Comparison of ENCODE assay signal across 15 cellular contexts in genomic region chr1:200889571-200889970, GRCh38. TPM values are rescaled to one million over a fixed set of nuclear protein-coding genes. Genes with fewer than 3 reads are reported as not detected.
DNase-seq lines count a peak whose midpoint lies in the region; ATAC-seq and TF ChIP-seq lines count a peak whose summit lies in the region.
"Had no signal": no experiment of that assay in that cellular context is flagged by ENCODE, and none has a peak within 500 bp of the region (broad histone marks: within the 10 kb centered on the region; RNA-seq: fewer than 3 reads in every experiment).

No MANE protein-coding gene starts in this region.

- no peaks in the 10 kb centered on the region for H3K27me3 ChIP-seq in KMS-11 (ENCODE audit: insufficient read depth, low read depth)

- no peak overlapping the region for H3K27ac Mint-ChIP-seq in activated T-helper 2 cell treated with anti-CD3 and anti-CD28 coated beads, Interferon-gamma antibody, Interleukin-2, Interleukin-4, amounts not matched to agents 10 μg/mL and 5 μg/mL and 100 μg/mL, durations not matched to agents 14 hours and 24 hours and 36 hours

- no peak for TF ChIP-seq CTCF in KMS-11 (conservative IDR thresholded peaks at IDR 0.05; ENCODE audit: low read depth, low read length)

- ATAC-seq in activated T-cell treated with anti-CD3 and anti-CD28 coated beads, Interleukin-2, amount 50 U/mL, for 4 hours = peak; percentile 80 to 82
- ATAC-seq in GM21390 (IDR thresholded peaks at IDR 0.05; ENCODE audit: unreplicated experiment) = no peak
- ATAC-seq: left ventricle myocardium superior had no signal

- H2AFZ ChIP-seq in KMS-11 (ENCODE audit: low read depth) = no peak overlapping the region

- H3K9me3 Mint-ChIP-seq in activated T-cell treated with anti-CD3 and anti-CD28 coated beads, Interleukin-2, amount 50 U/mL, for 4 hours = no peaks in the 10 kb centered on the region
- H3K9me3 Mint-ChIP-seq in activated T-helper 2 cell treated with anti-CD3 and anti-CD28 coated beads, Interferon-gamma antibody, Interleukin-2, Interleukin-4, amounts not matched to agents 10 μg/mL and 5 μg/mL and 100 μg/mL, durations not matched to agents 14 hours and 24 hours and 36 hours = no peaks in the 10 kb centered on the region

- peaks cover 96% of the 10 kb centered on the region for H3K4me1 ChIP-seq in KMS-11 (ENCODE audit: low read depth, poor library complexity, severe bottlenecking)

- peaks cover 55% of the 10 kb centered on the region for H3K4me1 Mint-ChIP-seq in activated T-cell treated with anti-CD3 and anti-CD28 coated beads, Interleukin-2, amount 50 U/mL, for 4 hours (ENCODE audit: low read depth)
- H3K4me1 Mint-ChIP-seq in activated T-helper 2 cell treated with anti-CD3 and anti-CD28 coated beads, Interferon-gamma antibody, Interleukin-2, Interleukin-4, amounts not matched to agents 10 μg/mL and 5 μg/mL and 100 μg/mL, durations not matched to agents 14 hours and 24 hours and 36 hours (ENCODE audit: low read depth) = peaks cover 36% of the 10 kb centered on the region

- H3K4me3 ChIP-seq in KMS-11 (IDR thresholded peaks at IDR 0.05; ENCODE audit: insufficient read depth, low read depth, low read length) = no peak overlapping the region

- peaks cover 23% of the 10 kb centered on the region for H3K27me3 Mint-ChIP-seq in activated T-cell treated with anti-CD3 and anti-CD28 coated beads, Interleukin-2, amount 50 U/mL, for 4 hours (ENCODE audit: low read depth)
- peaks cover 57% of the 10 kb centered on the region for H3K27me3 Mint-ChIP-seq in activated T-helper 2 cell treated with anti-CD3 and anti-CD28 coated beads, Interferon-gamma antibody, Interleukin-2, Interleukin-4, amounts not matched to agents 10 μg/mL and 5 μg/mL and 100 μg/mL, durations not matched to agents 14 hours and 24 hours and 36 hours (ENCODE audit: low read depth)

- H3K27ac ChIP-seq in KMS-11 = no peak overlapping the region
- H3K27ac ChIP-seq: epithelial cell of prostate had no signal

- no peaks in the 10 kb centered on the region for H4K20me1 ChIP-seq in KMS-11 (ENCODE audit: insufficient read depth)

- intact Hi-C loops in activated T-helper 2 cell treated with anti-CD3 and anti-CD28 coated beads, Interferon-gamma antibody, Interleukin-2, Interleukin-4, amounts not matched to agents 10 μg/mL and 5 μg/mL and 100 μg/mL, durations not matched to agents 14 hours and 24 hours and 36 hours (cut with micrococcal nuclease) = loop anchor here (1.0 to 5.0 kb wide), 3 partner anchors 16 to 138 kb away; no protein-coding TSS in a partner anchor

- peaks cover 26% of the 10 kb centered on the region for H3K79me2 ChIP-seq in KMS-11 (ENCODE audit: insufficient read depth, low read depth)

- H3K9ac ChIP-seq in KMS-11 = no peak overlapping the region

- H3K36me3 ChIP-seq in KMS-11 (ENCODE audit: insufficient read depth) = no peaks in the 10 kb centered on the region

- peak overlapping the region; percentile 42 for H3K4me3 Mint-ChIP-seq in activated T-cell treated with anti-CD3 and anti-CD28 coated beads, Interleukin-2, amount 50 U/mL, for 4 hours
- H3K4me3 Mint-ChIP-seq in activated T-helper 2 cell treated with anti-CD3 and anti-CD28 coated beads, Interferon-gamma antibody, Interleukin-2, Interleukin-4, amounts not matched to agents 10 μg/mL and 5 μg/mL and 100 μg/mL, durations not matched to agents 14 hours and 24 hours and 36 hours (ENCODE audit: low read depth) = peak overlapping the region; percentile 24

- no peaks in the 10 kb centered on the region for H3K36me3 Mint-ChIP-seq in activated T-cell treated with anti-CD3 and anti-CD28 coated beads, Interleukin-2, amount 50 U/mL, for 4 hours (ENCODE audit: insufficient read depth)
- no peaks in the 10 kb centered on the region for H3K36me3 Mint-ChIP-seq in activated T-helper 2 cell treated with anti-CD3 and anti-CD28 coated beads, Interferon-gamma antibody, Interleukin-2, Interleukin-4, amounts not matched to agents 10 μg/mL and 5 μg/mL and 100 μg/mL, durations not matched to agents 14 hours and 24 hours and 36 hours (ENCODE audit: low read depth)

- peak overlapping the region; percentile 98; the same call in 1 of the 2 replicates for H3K4me2 ChIP-seq in KMS-11

- DNase-seq in activated T-cell treated with anti-CD3 and anti-CD28 coated beads, Interleukin-2, amount 50 U/mL, for 4 hours = no peak
- no peak for DNase-seq in activated T-cell treated with anti-CD3 and anti-CD28 coated beads for 4 hours
- DNase-seq in activated T-helper 2 cell treated with anti-CD3 and anti-CD28 coated beads, Interferon-gamma antibody, Interleukin-2, Interleukin-4, amounts not matched to agents 10 μg/mL and 5 μg/mL and 100 μg/mL, durations not matched to agents 14 hours and 24 hours and 36 hours (ENCODE audit: low spot score) = no peak
- DNase-seq in stimulated activated CD8-positive, alpha-beta memory T cell treated with anti-CD3 and anti-CD28 coated beads, Interleukin-15, amount 100 ng/mL, for 48 hours (ENCODE audit: low read depth in 2 of 2) = peak; percentile 19 to 21
- DNase-seq in islet precursor cell = no peak
- DNase-seq in pons (ENCODE audit: low spot score) = no peak
- DNase-seq: central memory CD4-positive, alpha-beta T cell; left ventricle myocardium superior; NCI-H1436 treated with DMSO at 0.1 percent for 48 hours; NCI-H526; nucleus accumbens; small intestine had no signal

RNA-seq across cellular contexts. Expression of gene INAVA, which starts 5.1 kb away (rescaled TPM):
- total RNA-seq in activated T-cell treated with anti-CD3 and anti-CD28 coated beads, Interleukin-2, amount 50 U/mL, for 4 hours = under 1 TPM; 0.13 to 0.29 (median 0.22) TPM
- not detected in 2 replicates for total RNA-seq in activated T-helper 2 cell treated with anti-CD3 and anti-CD28 coated beads, Interferon-gamma antibody, Interleukin-2, Interleukin-4, amounts not matched to agents 10 μg/mL and 5 μg/mL and 100 μg/mL, durations not matched to agents 14 hours and 24 hours and 36 hours

RNA-seq across cellular contexts. Expression of gene GPR25, which starts 16.8 kb away (rescaled TPM):
- total RNA-seq in activated T-cell treated with anti-CD3 and anti-CD28 coated beads, Interleukin-2, amount 50 U/mL, for 4 hours = under 1 TPM in 1 of 3 donors, not detected in 2; 0.16 TPM
- not detected in 2 replicates for total RNA-seq in activated T-helper 2 cell treated with anti-CD3 and anti-CD28 coated beads, Interferon-gamma antibody, Interleukin-2, Interleukin-4, amounts not matched to agents 10 μg/mL and 5 μg/mL and 100 μg/mL, durations not matched to agents 14 hours and 24 hours and 36 hours
- total RNA-seq: left ventricle myocardium superior had no signal

Comparison
In these comparisons a context has a peak if more than half of its experiments do, and no peak if none do; other contexts are left out.
1. DNase-seq: peak in stimulated activated CD8-positive, alpha-beta memory T cell treated with anti-CD3 and anti-CD28 coated beads, Interleukin-15, amount 100 ng/mL, for 48 hours (2 of 2); none in activated T-cell treated with anti-CD3 and anti-CD28 coated beads, Interleukin-2, amount 50 U/mL, for 4 hours (single experiment), activated T-cell treated with anti-CD3 and anti-CD28 coated beads for 4 hours (single experiment), activated T-helper 2 cell treated with anti-CD3 and anti-CD28 coated beads, Interferon-gamma antibody, Interleukin-2, Interleukin-4, amounts not matched to agents 10 μg/mL and 5 μg/mL and 100 μg/mL, durations not matched to agents 14 hours and 24 hours and 36 hours (single experiment), islet precursor cell (single experiment) and pons (single experiment).